In the genomic region with DNA sequence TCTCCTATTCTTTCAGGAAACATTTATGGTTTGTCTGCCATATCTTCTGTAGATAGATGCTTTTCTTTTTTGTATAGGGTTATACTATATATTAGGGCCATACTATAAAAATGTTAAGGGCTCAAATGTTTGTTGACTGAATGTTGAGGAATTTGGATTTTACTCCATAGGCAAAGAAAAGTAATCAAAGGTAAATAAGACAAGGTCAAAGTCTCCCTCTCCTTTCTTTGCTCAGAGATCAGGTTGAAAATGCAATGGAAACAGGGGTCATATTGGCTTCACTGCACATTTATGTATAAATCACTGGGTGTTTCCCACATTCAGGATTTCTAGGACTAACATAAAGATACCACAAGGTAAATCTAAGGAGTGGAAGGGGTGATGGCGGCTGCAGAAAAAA, we compare ENCODE assay signal across 32 cellular contexts.
"Had no signal": no experiment of that assay in that cellular context is flagged by ENCODE, and none has a peak within 500 bp of the region (broad histone marks: within the 10 kb centered on the region; RNA-seq: fewer than 3 reads in every experiment).

No MANE protein-coding gene starts in this region.

- H3K4me3 Mint-ChIP-seq: activated CD4-positive, alpha-beta memory T cell treated with anti-CD3 and anti-CD28 coated beads for 36 hours; activated CD4-positive, alpha-beta T cell treated with anti-CD3 and anti-CD28 coated beads for 36 hours; activated CD4-positive, alpha-beta T cell treated with anti-CD3 and anti-CD28 coated beads, Interleukin-2, amount 10 ng/mL, durations not matched to agents 24 days and 14 days; activated CD8-positive, alpha-beta memory T cell treated with anti-CD3 and anti-CD28 coated beads, Interleukin-2, amount 10 ng/mL, durations not matched to agents 7 days and 5 days; activated CD8-positive, alpha-beta T cell treated with anti-CD3 and anti-CD28 coated beads, Interleukin-2, amount 10 ng/mL, durations not matched to agents 7 days and 5 days; activated naive CD4-positive, alpha-beta T cell treated with anti-CD3 and anti-CD28 coated beads for 36 hours; activated naive CD4-positive, alpha-beta T cell treated with anti-CD3 and anti-CD28 coated beads, Interleukin-2, amount 50 U/mL, for 24 hours; activated naive CD8-positive, alpha-beta T cell treated with anti-CD3 and anti-CD28 coated beads for 36 hours; activated naive CD8-positive, alpha-beta T cell treated with anti-CD3 and anti-CD28 coated beads, Interleukin-2, amount 50 U/mL, for 24 hours; activated T-helper 1 cell treated with anti-CD3 and anti-CD28 coated beads, Interleukin-12 subunit alpha, Interleukin-12 subunit beta, Interleukin-2, Interleukin-4 antibody, amounts not matched to agents 30 ng/mL and 10 ng/mL and 1 ng/mL, durations not matched to agents 14 hours and 24 hours and 36 hours; effector memory CD8-positive, alpha-beta T cell had no signal

- H3K27ac ChIP-seq: adrenal gland, body of pancreas, esophagus muscularis mucosa, foreskin keratinocyte, gastroesophageal sphincter had no signal

- H3K4me1 Mint-ChIP-seq: activated CD4-positive, alpha-beta T cell treated with anti-CD3 and anti-CD28 coated beads for 36 hours; activated CD4-positive, alpha-beta T cell treated with anti-CD3 and anti-CD28 coated beads, Interleukin-2, amount 10 ng/mL, durations not matched to agents 24 days and 14 days; activated CD8-positive, alpha-beta memory T cell treated with anti-CD3 and anti-CD28 coated beads, Interleukin-2, amount 10 ng/mL, durations not matched to agents 7 days and 5 days; activated naive CD4-positive, alpha-beta T cell treated with anti-CD3 and anti-CD28 coated beads, Interleukin-2, amount 50 U/mL, for 24 hours; activated naive CD8-positive, alpha-beta T cell treated with anti-CD3 and anti-CD28 coated beads for 36 hours; activated naive CD8-positive, alpha-beta T cell treated with anti-CD3 and anti-CD28 coated beads, Interleukin-2, amount 50 U/mL, for 24 hours had no signal

- H3K9me3 ChIP-seq: adrenal gland, body of pancreas, esophagus muscularis mucosa, gastroesophageal sphincter had no signal

- H3K27ac Mint-ChIP-seq: activated CD4-positive, alpha-beta memory T cell treated with anti-CD3 and anti-CD28 coated beads for 36 hours; activated CD4-positive, alpha-beta T cell treated with anti-CD3 and anti-CD28 coated beads for 36 hours; activated CD4-positive, alpha-beta T cell treated with anti-CD3 and anti-CD28 coated beads, Interleukin-2, amount 10 ng/mL, durations not matched to agents 24 days and 14 days; activated CD8-positive, alpha-beta memory T cell treated with anti-CD3 and anti-CD28 coated beads, Interleukin-2, amount 10 ng/mL, durations not matched to agents 7 days and 5 days; activated CD8-positive, alpha-beta T cell treated with anti-CD3 and anti-CD28 coated beads, Interleukin-2, amount 10 ng/mL, durations not matched to agents 7 days and 5 days; activated naive CD4-positive, alpha-beta T cell treated with anti-CD3 and anti-CD28 coated beads for 36 hours; activated naive CD4-positive, alpha-beta T cell treated with anti-CD3 and anti-CD28 coated beads, Interleukin-2, amount 50 U/mL, for 24 hours; activated naive CD8-positive, alpha-beta T cell treated with anti-CD3 and anti-CD28 coated beads for 36 hours; activated naive CD8-positive, alpha-beta T cell treated with anti-CD3 and anti-CD28 coated beads, Interleukin-2, amount 50 U/mL, for 24 hours; activated T-helper 1 cell treated with anti-CD3 and anti-CD28 coated beads, Interleukin-12 subunit alpha, Interleukin-12 subunit beta, Interleukin-2, Interleukin-4 antibody, amounts not matched to agents 30 ng/mL and 10 ng/mL and 1 ng/mL, durations not matched to agents 14 hours and 24 hours and 36 hours; activated T-helper 2 cell treated with anti-CD3 and anti-CD28 coated beads, Interferon-gamma antibody, Interleukin-2, Interleukin-4, amounts not matched to agents 10 μg/mL and 5 μg/mL and 100 μg/mL, durations not matched to agents 14 hours and 24 hours and 36 hours; effector memory CD8-positive, alpha-beta T cell had no signal

- H3K4me3 ChIP-seq: adrenal gland, body of pancreas, esophagus muscularis mucosa, gastroesophageal sphincter had no signal

- DNase-seq: activated CD4-positive, alpha-beta memory T cell treated with anti-CD3 and anti-CD28 coated beads for 36 hours; activated CD4-positive, alpha-beta T cell treated with anti-CD3 and anti-CD28 coated beads for 36 hours; activated CD4-positive, alpha-beta T cell treated with anti-CD3 and anti-CD28 coated beads, Interleukin-2, amount 10 ng/mL, durations not matched to agents 24 days and 14 days; activated CD4-positive, CD25-positive, alpha-beta regulatory T cell; activated CD4-positive, CD25-positive, alpha-beta regulatory T cell treated with anti-CD3 and anti-CD28 coated beads, Interleukin-2, amount 50 U/mL, for 72 hours; activated CD8-positive, alpha-beta memory T cell treated with anti-CD3 and anti-CD28 coated beads, Interleukin-2, amount 10 ng/mL, durations not matched to agents 7 days and 5 days; activated CD8-positive, alpha-beta memory T cell treated with anti-CD3 and anti-CD28 coated beads, Interleukin-2, amount 50 U/mL, for 4 hours; activated CD8-positive, alpha-beta T cell treated with anti-CD3 and anti-CD28 coated beads, Interleukin-2, amount 10 ng/mL, durations not matched to agents 7 days and 5 days; activated effector memory CD4-positive, alpha-beta T cell treated with anti-CD3 and anti-CD28 coated beads, Interleukin-2, amount 50 U/mL, for 16 hours; activated naive CD4-positive, alpha-beta T cell treated with anti-CD3 and anti-CD28 coated beads for 36 hours; activated naive CD8-positive, alpha-beta T cell treated with anti-CD3 and anti-CD28 coated beads for 36 hours; activated naive CD8-positive, alpha-beta T cell treated with anti-CD3 and anti-CD28 coated beads, Interleukin-2, amount 50 U/mL, for 24 hours; activated T-cell treated with anti-CD3 and anti-CD28 coated beads, Interleukin-2, amount 50 U/mL, for 1 hour; activated T-cell treated with anti-CD3 and anti-CD28 coated beads, Interleukin-2, amount 50 U/mL, for 48 hours; adrenal gland; amygdala; aorta; body of pancreas; caudate nucleus; cortex of kidney; dermis blood vessel endothelial cell; effector CD4-positive, alpha-beta T cell; effector memory CD8-positive, alpha-beta T cell; erythroblast; T-helper 2 cell had no signal

- ATAC-seq: activated CD4-positive, alpha-beta T cell treated with anti-CD3 and anti-CD28 coated beads for 36 hours; activated CD8-positive, alpha-beta memory T cell treated with anti-CD3 and anti-CD28 coated beads, Interleukin-2, amount 10 ng/mL, durations not matched to agents 7 days and 5 days; activated CD8-positive, alpha-beta T cell treated with anti-CD3 and anti-CD28 coated beads, Interleukin-2, amount 10 ng/mL, durations not matched to agents 7 days and 5 days; activated naive CD8-positive, alpha-beta T cell treated with anti-CD3 and anti-CD28 coated beads, Interleukin-2, amount 50 U/mL, for 24 hours; body of pancreas; effector memory CD8-positive, alpha-beta T cell; gastroesophageal sphincter had no signal

- H3K36me3 Mint-ChIP-seq: activated CD4-positive, alpha-beta memory T cell treated with anti-CD3 and anti-CD28 coated beads for 36 hours; activated CD8-positive, alpha-beta memory T cell treated with anti-CD3 and anti-CD28 coated beads, Interleukin-2, amount 10 ng/mL, durations not matched to agents 7 days and 5 days; activated naive CD4-positive, alpha-beta T cell treated with anti-CD3 and anti-CD28 coated beads, Interleukin-2, amount 50 U/mL, for 24 hours; activated naive CD8-positive, alpha-beta T cell treated with anti-CD3 and anti-CD28 coated beads for 36 hours had no signal

- H3K9me3 Mint-ChIP-seq: activated CD4-positive, alpha-beta memory T cell treated with anti-CD3 and anti-CD28 coated beads for 36 hours; activated naive CD8-positive, alpha-beta T cell treated with anti-CD3 and anti-CD28 coated beads for 36 hours; activated naive CD8-positive, alpha-beta T cell treated with anti-CD3 and anti-CD28 coated beads, Interleukin-2, amount 50 U/mL, for 24 hours had no signal

- H3K4me1 ChIP-seq: adrenal gland, body of pancreas, esophagus muscularis mucosa, foreskin keratinocyte, gastroesophageal sphincter had no signal

- H3K36me3 ChIP-seq: adrenal gland, esophagus muscularis mucosa, gastroesophageal sphincter had no signal

- H3K27me3 Mint-ChIP-seq: activated CD4-positive, alpha-beta memory T cell treated with anti-CD3 and anti-CD28 coated beads for 36 hours; activated CD4-positive, alpha-beta T cell treated with anti-CD3 and anti-CD28 coated beads for 36 hours; activated CD4-positive, alpha-beta T cell treated with anti-CD3 and anti-CD28 coated beads, Interleukin-2, amount 10 ng/mL, durations not matched to agents 24 days and 14 days; activated CD8-positive, alpha-beta memory T cell treated with anti-CD3 and anti-CD28 coated beads, Interleukin-2, amount 10 ng/mL, durations not matched to agents 7 days and 5 days; activated naive CD8-positive, alpha-beta T cell treated with anti-CD3 and anti-CD28 coated beads for 36 hours; effector memory CD8-positive, alpha-beta T cell had no signal

- FAIRE-seq: colon had no signal
